ENCODE assay signal across 1 cellular context in genomic region chr2:29113891-29114321, GRCh38.
TF ChIP-seq lines count a peak whose summit lies in the region.

No MANE protein-coding gene starts in this region.

TF ChIP-seq in HEK293, 187 proteins besides CTCF, POLR2A, EP300 and RAD21 (continued from another document):
- TF ChIP-seq, protein P1, sequence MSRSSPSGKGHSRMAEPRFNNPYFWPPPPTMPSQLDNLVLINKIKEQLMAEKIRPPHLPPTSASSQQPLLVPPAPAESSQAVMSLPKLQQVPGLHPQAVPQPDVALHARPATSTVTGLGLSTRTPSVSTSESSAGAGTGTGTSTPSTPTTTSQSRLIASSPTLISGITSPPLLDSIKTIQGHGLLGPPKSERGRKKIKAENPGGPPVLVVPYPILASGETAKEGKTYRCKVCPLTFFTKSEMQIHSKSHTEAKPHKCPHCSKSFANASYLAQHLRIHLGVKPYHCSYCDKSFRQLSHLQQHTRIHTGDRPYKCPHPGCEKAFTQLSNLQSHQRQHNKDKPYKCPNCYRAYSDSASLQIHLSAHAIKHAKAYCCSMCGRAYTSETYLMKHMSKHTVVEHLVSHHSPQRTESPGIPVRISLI (tag by site-specific recombination; IDR thresholded peaks at IDR 0.05) = no peak
- no peak for TF ChIP-seq ZNF571 (tag by site-specific recombination; IDR thresholded peaks at IDR 0.05)
